ENCODE assay signal across 12 cellular contexts in genomic region chr1:183589384-183589783, GRCh38. TPM values are rescaled to one million over a fixed set of nuclear protein-coding genes. Genes with fewer than 3 reads are reported as not detected.
A peak's percentile ranks its signal among the peaks of the same experiment; 100 is the strongest.
DNase-seq lines count a peak whose midpoint lies in the region; ATAC-seq and TF ChIP-seq lines count a peak whose summit lies in the region.
"Had no signal": no experiment of that assay in that cellular context is flagged by ENCODE, and none has a peak within 500 bp of the region (broad histone marks: within the 10 kb centered on the region; RNA-seq: fewer than 3 reads in every experiment).

No MANE protein-coding gene starts in this region.

- H3K4me1 Mint-ChIP-seq in stimulated activated naive CD8-positive, alpha-beta T cell treated with anti-CD3 and anti-CD28 coated beads, Interleukin-15, Interleukin-2, amounts not matched to agents 100 ng/mL and 50 ng/mL, for 24 hours (ENCODE audit: low read depth) = peaks cover 50% of the 10 kb centered on the region
- H3K4me1 Mint-ChIP-seq in activated CD8-positive, alpha-beta T cell treated with anti-CD3 and anti-CD28 coated beads, Interleukin-2, amount 10 ng/mL, durations not matched to agents 7 days and 5 days (ENCODE audit: low read depth) = peaks cover 49% of the 10 kb centered on the region

- peak overlapping the region; percentile 31 for H3K4me3 Mint-ChIP-seq in stimulated activated naive CD8-positive, alpha-beta T cell treated with anti-CD3 and anti-CD28 coated beads, Interleukin-15, Interleukin-2, amounts not matched to agents 100 ng/mL and 50 ng/mL, for 24 hours
- peak overlapping the region; percentile 54 for H3K4me3 Mint-ChIP-seq in activated CD8-positive, alpha-beta T cell treated with anti-CD3 and anti-CD28 coated beads, Interleukin-2, amount 10 ng/mL, durations not matched to agents 7 days and 5 days

- peak overlapping the region; percentile 52 for H3K4me3 ChIP-seq in lower lobe of right lung
- no peak overlapping the region for H3K4me3 ChIP-seq in effector memory CD4-positive, alpha-beta T cell (ENCODE audit: insufficient read depth, low read depth, low read length, poor library complexity, severe bottlenecking)

- CTCF ChIA-PET in activated CD8-positive, alpha-beta T cell treated with anti-CD3 and anti-CD28 coated beads, Interleukin-2, amount 10 ng/mL, durations not matched to agents 7 days and 5 days (lab: Charles Lee) = interaction anchor here (1.4 to 4.0 kb wide), 6 partner anchors 9 to 328 kb away, joined by 3 to 22 read pairs (median 4); no protein-coding TSS in a partner anchor

- H3K36me3 Mint-ChIP-seq in stimulated activated naive CD8-positive, alpha-beta T cell treated with anti-CD3 and anti-CD28 coated beads, Interleukin-15, Interleukin-2, amounts not matched to agents 100 ng/mL and 50 ng/mL, for 24 hours (ENCODE audit: low read depth) = no peaks in the 10 kb centered on the region
- H3K36me3 Mint-ChIP-seq in activated CD8-positive, alpha-beta T cell treated with anti-CD3 and anti-CD28 coated beads, Interleukin-2, amount 10 ng/mL, durations not matched to agents 7 days and 5 days (ENCODE audit: low read depth) = peaks cover 6% of the 10 kb centered on the region

- POLR2A ChIA-PET in activated CD8-positive, alpha-beta T cell treated with anti-CD3 and anti-CD28 coated beads, Interleukin-2, amount 10 ng/mL, durations not matched to agents 7 days and 5 days (lab: Charles Lee) = interaction anchor here (1.3 to 3.2 kb wide), 2 partner anchors 11 to 45 kb away, joined by 3 to 12 read pairs; no protein-coding TSS in a partner anchor

- H3K27ac ChIP-seq in lower lobe of right lung = peak overlapping the region; percentile 77
- no peak overlapping the region for H3K27ac ChIP-seq in effector memory CD4-positive, alpha-beta T cell (ENCODE audit: insufficient read depth, low read length, poor library complexity, severe bottlenecking)

- H3K27ac Mint-ChIP-seq in stimulated activated naive CD8-positive, alpha-beta T cell treated with anti-CD3 and anti-CD28 coated beads, Interleukin-15, Interleukin-2, amounts not matched to agents 100 ng/mL and 50 ng/mL, for 24 hours = peak overlapping the region; percentile 84
- peak overlapping the region; percentile 53 for H3K27ac Mint-ChIP-seq in activated CD8-positive, alpha-beta T cell treated with anti-CD3 and anti-CD28 coated beads, Interleukin-2, amount 10 ng/mL, durations not matched to agents 7 days and 5 days

- no peaks in the 10 kb centered on the region for H3K9me3 Mint-ChIP-seq in stimulated activated naive CD8-positive, alpha-beta T cell treated with anti-CD3 and anti-CD28 coated beads, Interleukin-15, Interleukin-2, amounts not matched to agents 100 ng/mL and 50 ng/mL, for 24 hours
- no peaks in the 10 kb centered on the region for H3K9me3 Mint-ChIP-seq in activated CD8-positive, alpha-beta T cell treated with anti-CD3 and anti-CD28 coated beads, Interleukin-2, amount 10 ng/mL, durations not matched to agents 7 days and 5 days (ENCODE audit: insufficient read depth)

- peaks cover 9% of the 10 kb centered on the region for H3K4me1 ChIP-seq in lower lobe of right lung
- peaks cover 14% of the 10 kb centered on the region for H3K4me1 ChIP-seq in effector memory CD4-positive, alpha-beta T cell (ENCODE audit: control insufficient read depth, insufficient read depth, low read length, poor library complexity, severe bottlenecking)

- H3K27me3 Mint-ChIP-seq in stimulated activated naive CD8-positive, alpha-beta T cell treated with anti-CD3 and anti-CD28 coated beads, Interleukin-15, Interleukin-2, amounts not matched to agents 100 ng/mL and 50 ng/mL, for 24 hours = peaks cover 3% of the 10 kb centered on the region
- H3K27me3 Mint-ChIP-seq in activated CD8-positive, alpha-beta T cell treated with anti-CD3 and anti-CD28 coated beads, Interleukin-2, amount 10 ng/mL, durations not matched to agents 7 days and 5 days (ENCODE audit: low read depth) = no peaks in the 10 kb centered on the region

- no peaks in the 10 kb centered on the region for H3K36me3 ChIP-seq in lower lobe of right lung
- no peaks in the 10 kb centered on the region for H3K36me3 ChIP-seq in effector memory CD4-positive, alpha-beta T cell (ENCODE audit: control insufficient read depth, insufficient read depth, low read length)

- H3K9me3 ChIP-seq in lower lobe of right lung = no peaks in the 10 kb centered on the region
- no peaks in the 10 kb centered on the region for H3K9me3 ChIP-seq in effector memory CD4-positive, alpha-beta T cell (ENCODE audit: control insufficient read depth, low read length)

- DNase-seq in stimulated activated naive CD8-positive, alpha-beta T cell treated with anti-CD3 and anti-CD28 coated beads, Interleukin-15, Interleukin-2, amounts not matched to agents 100 U/mL and 50 U/mL, for 24 hours = no peak
- DNase-seq in activated CD8-positive, alpha-beta T cell treated with anti-CD3 and anti-CD28 coated beads, Interleukin-2, amount 10 ng/mL, durations not matched to agents 7 days and 5 days = no peak
- no peak for DNase-seq in lower lobe of right lung
- no peak for DNase-seq in DMS 273 treated with DMSO at 0.1 percent for 48 hours (lab: John Stamatoyannopoulos, UW)
- no peak for DNase-seq in DMS53 treated with DMSO at 0.1 percent for 48 hours (lab: John Stamatoyannopoulos, UW; ENCODE audit: unreplicated experiment)
- DNase-seq in effector memory CD4-positive, alpha-beta T cell = no peak
- DNase-seq: mesenchymal stem cell; stimulated activated CD4-positive, alpha-beta T cell treated with anti-CD3 and anti-CD28 coated beads, Interleukin-1b, Interleukin-23, amount 100 ng/mL, for 48 hours had no signal

- intact Hi-C loops in lower lobe of right lung (cut with DNase I) = no loop called here

- no peak for TF ChIP-seq CTCF in lower lobe of right lung (IDR thresholded peaks at IDR 0.05)

- ATAC-seq in stimulated activated naive CD8-positive, alpha-beta T cell treated with anti-CD3 and anti-CD28 coated beads, Interleukin-15, Interleukin-2, amounts not matched to agents 100 U/mL and 50 U/mL, for 24 hours = no peak
- no peak for ATAC-seq in activated CD8-positive, alpha-beta T cell treated with anti-CD3 and anti-CD28 coated beads, Interleukin-2, amount 10 ng/mL, durations not matched to agents 7 days and 5 days
- no peak for ATAC-seq in lower lobe of right lung
- no peak for ATAC-seq in GM21737 (IDR thresholded peaks at IDR 0.05; ENCODE audit: unreplicated experiment)
- ATAC-seq: HCT116, Panc1 had no signal

- H3K27me3 ChIP-seq in lower lobe of right lung (ENCODE audit: low read depth) = no peaks in the 10 kb centered on the region
- H3K27me3 ChIP-seq in effector memory CD4-positive, alpha-beta T cell (replicated peaks; ENCODE audit: control insufficient read depth, insufficient read depth, low read length, poor library complexity, severe bottlenecking) = no peaks in the 10 kb centered on the region

RNA-seq across cellular contexts. Expression of gene NCF2, which starts 0.9 kb away (rescaled TPM):
- 10 to 100 TPM in 1 of 2 experiments, 1 to 10 TPM in 1; 9.2 to 10.3 TPM for total RNA-seq in activated CD8-positive, alpha-beta T cell treated with anti-CD3 and anti-CD28 coated beads, Interleukin-2, amount 10 ng/mL, durations not matched to agents 7 days and 5 days
- total RNA-seq in lower lobe of right lung = 211 TPM

RNA-seq across cellular contexts. Expression of gene ARPC5, which starts 46.2 kb away (rescaled TPM):
- total RNA-seq in activated CD8-positive, alpha-beta T cell treated with anti-CD3 and anti-CD28 coated beads, Interleukin-2, amount 10 ng/mL, durations not matched to agents 7 days and 5 days = 100 to 1,000 TPM; 271 to 274 TPM
- total RNA-seq in lower lobe of right lung = 191 TPM

Comparison
In these comparisons a context has a peak if more than half of its experiments do, and no peak if none do; other contexts are left out.
1. RNA of gene NCF2, which starts 0.9 kb away (total RNA-seq): 211 TPM in lower lobe of right lung (single experiment); 9.2 to 10.3 TPM in activated CD8-positive, alpha-beta T cell treated with anti-CD3 and anti-CD28 coated beads, Interleukin-2, amount 10 ng/mL, durations not matched to agents 7 days and 5 days; every median in the first group is over 10 times any median in the second.